ENCODE assay signal across 1 cellular context in genomic region chr3:30548605-30549004, GRCh38.
TF ChIP-seq lines count a peak whose summit lies in the region.

No MANE protein-coding gene starts in this region.

TF ChIP-seq in WTC11, 78 proteins besides CTCF, POLR2A, EP300 and RAD21:
- no peak for TF ChIP-seq MLX (CRISPR knock-in tag; IDR thresholded peaks at IDR 0.05)
- peak; percentile 24 for TF ChIP-seq SP1 (CRISPR knock-in tag; conservative IDR thresholded peaks at IDR 0.05)
